In genomic region chr6:10837997-10838793, GRCh38 we compare ENCODE assay signal across 8 cellular contexts. TPM values are rescaled to one million over a fixed set of nuclear protein-coding genes. Genes with fewer than 3 reads are reported as not detected.
A peak's percentile ranks its signal among the peaks of the same experiment; 100 is the strongest.
DNase-seq lines count a peak whose midpoint lies in the region; ATAC-seq and TF ChIP-seq lines count a peak whose summit lies in the region.

Gene MAK, minus strand, starts transcription at chr6:10838539. Its CDS starts 7,891 bp downstream, at chr6:10830648.

- H3K4me1 ChIP-seq in colonic mucosa: no peaks in the 10 kb centered on the region

- H3K4me3 Mint-ChIP-seq in activated CD4-positive, alpha-beta T cell treated with anti-CD3 and anti-CD28 coated beads for 36 hours: peak within 1 kb of the TSS; percentile 70

- H3K27me3 ChIP-seq in colonic mucosa: peaks cover 26% of the 10 kb centered on the region

- H3K27ac ChIP-seq in colonic mucosa: no peak within 1 kb of the TSS

- intact Hi-C loops in activated CD4-positive, alpha-beta T cell treated with anti-CD3 and anti-CD28 coated beads for 36 hours (cut with DNase I, micrococcal nuclease): loop anchor here (1.0 to 5.0 kb wide), 9 partner anchors 91 to 699 kb away; partner anchors contain the start of genes C6orf52 (in 2 of the 2), PAK1IP1 (in 2 of the 2), SMIM13 (in 2 of the 2) and TMEM14B (in 2 of the 2)
- intact Hi-C loops in colonic mucosa (cut with DNase I): no loop called here

- CTCF ChIA-PET in activated CD4-positive, alpha-beta T cell treated with anti-CD3 and anti-CD28 coated beads for 36 hours (lab: Charles Lee): interaction anchor here (0.8 to 1.6 kb wide), 2 partner anchors 36 to 144 kb away, joined by 3 read pairs; partner anchors contain the start of genes C6orf52 and PAK1IP1

- H3K27ac Mint-ChIP-seq in activated CD4-positive, alpha-beta T cell treated with anti-CD3 and anti-CD28 coated beads for 36 hours: peak within 1 kb of the TSS; percentile 96

- no peaks in the 10 kb centered on the region for H3K9me3 ChIP-seq in colonic mucosa

- no peak for TF ChIP-seq CTCF in colonic mucosa (IDR thresholded peaks at IDR 0.05)

- peak within 1 kb of the TSS; percentile 45 for H3K4me3 ChIP-seq in colonic mucosa

- peak; percentile 82 for ATAC-seq in HG03354 (IDR thresholded peaks at IDR 0.05; ENCODE audit: poor library complexity, severe bottlenecking, unreplicated experiment)
- peak; percentile 89 for ATAC-seq in activated CD4-positive, alpha-beta T cell treated with anti-CD3 and anti-CD28 coated beads for 36 hours

- peak; percentile 68 for TF ChIP-seq POLR2A in GM19099 (IDR thresholded peaks at IDR 0.05; ENCODE audit: extremely low read depth, insufficient read length, low read depth)

- H3K4me1 Mint-ChIP-seq in activated CD4-positive, alpha-beta T cell treated with anti-CD3 and anti-CD28 coated beads for 36 hours: peaks cover 22% of the 10 kb centered on the region

- H3K9me3 Mint-ChIP-seq in activated CD4-positive, alpha-beta T cell treated with anti-CD3 and anti-CD28 coated beads for 36 hours (ENCODE audit: low read depth): peaks cover 3% of the 10 kb centered on the region

- H3K27me3 Mint-ChIP-seq in activated CD4-positive, alpha-beta T cell treated with anti-CD3 and anti-CD28 coated beads for 36 hours: peaks cover 48% of the 10 kb centered on the region

- H3K9ac ChIP-seq in colonic mucosa (ENCODE audit: low read depth in 2 of 2, low read length in 2 of 2): peak within 1 kb of the TSS; percentile 70 to 71

- peaks cover 1% of the 10 kb centered on the region for H3K36me3 Mint-ChIP-seq in activated CD4-positive, alpha-beta T cell treated with anti-CD3 and anti-CD28 coated beads for 36 hours (ENCODE audit: low read depth)

- peak; percentile 75 to 95 for DNase-seq in AML-193 (lab: John Stamatoyannopoulos, UW)
- DNase-seq in NCI-H446 treated with DMSO at 0.1 percent for 48 hours (lab: John Stamatoyannopoulos, UW): peak; percentile 60
- DNase-seq in activated CD4-positive, alpha-beta T cell treated with anti-CD3 and anti-CD28 coated beads for 36 hours: peak; percentile 91
- DNase-seq in colonic mucosa: peak; percentile 89
- peak; percentile 98 for DNase-seq in left kidney (ENCODE audit: low read depth, low spot score)
- DNase-seq in stimulated activated CD4-positive, alpha-beta T cell treated with anti-CD3 and anti-CD28 coated beads, Interleukin-1b, Interleukin-23, amount 100 ng/mL, for 4 hours (ENCODE audit: low read depth in 2 of 2): peak; percentile 78 to 80

- H3K36me3 ChIP-seq in colonic mucosa: no peaks in the 10 kb centered on the region

- POLR2A ChIA-PET in activated CD4-positive, alpha-beta T cell treated with anti-CD3 and anti-CD28 coated beads for 36 hours (lab: Charles Lee): interaction anchor here (0.6 to 1.2 kb wide), 4 partner anchors 114 to 141 kb away, joined by 3 to 5 read pairs (median 4); partner anchors contain the start of gene TMEM14C

RNA-seq across cellular contexts. Expression of gene MAK, which starts in this region (rescaled TPM):
- total RNA-seq in activated CD4-positive, alpha-beta T cell treated with anti-CD3 and anti-CD28 coated beads for 36 hours: under 1 TPM; 0.42 to 0.43 TPM
- not detected for total RNA-seq in colonic mucosa

Comparison
In these comparisons a context has a peak if more than half of its experiments do, and no peak if none do; other contexts are left out.
1. Peak in DNase-seq and ATAC-seq in activated CD4-positive, alpha-beta T cell treated with anti-CD3 and anti-CD28 coated beads for 36 hours; RNA of the gene not detected or under 1 TPM.
2. Peak in DNase-seq, H3K4me3 ChIP-seq and H3K9ac ChIP-seq in colonic mucosa; RNA of the gene not detected or under 1 TPM.